In genomic region chr1:18765725-18766124, GRCh38 we compare ENCODE assay signal across 5 cellular contexts.
"Had no signal": no experiment of that assay in that cellular context is flagged by ENCODE, and none has a peak within 500 bp of the region (broad histone marks: within the 10 kb centered on the region; RNA-seq: fewer than 3 reads in every experiment).

No MANE protein-coding gene starts in this region.

- H3K4me3 ChIP-seq: K562 had no signal

- DNase-seq: IMR-90, KBM-7 had no signal

- H3K27ac ChIP-seq: HL-60 had no signal

- ATAC-seq: HepG2, K562 had no signal
